Comparison of ENCODE assay signal across 30 cellular contexts in the genomic region with DNA sequence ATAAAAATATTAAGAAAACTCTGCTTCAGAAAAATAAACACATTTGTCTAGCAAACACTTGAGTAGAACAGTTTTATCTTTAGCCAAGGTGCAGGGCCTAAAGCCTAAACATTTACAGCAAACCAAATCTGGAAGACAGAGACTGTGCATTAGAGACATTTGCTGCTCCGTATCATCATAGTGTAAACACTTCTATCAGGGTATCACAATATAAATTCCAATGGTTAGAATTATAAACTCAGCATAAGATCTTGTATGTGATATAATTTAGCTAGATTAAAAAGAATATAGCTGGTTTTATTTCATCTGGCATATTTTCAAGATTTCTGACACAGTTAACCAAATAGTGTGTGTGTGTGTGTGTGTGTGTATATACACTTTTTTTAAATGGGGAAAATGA.
"Had no signal": no experiment of that assay in that cellular context is flagged by ENCODE, and none has a peak within 500 bp of the region (broad histone marks: within the 10 kb centered on the region; RNA-seq: fewer than 3 reads in every experiment).

No MANE protein-coding gene starts in this region.

- DNase-seq: activated CD4-positive, alpha-beta memory T cell treated with anti-CD3 and anti-CD28 coated beads, Interleukin-2, amount 10 ng/mL, durations not matched to agents 7 days and 5 days; activated CD4-positive, alpha-beta T cell treated with anti-CD3 and anti-CD28 coated beads for 1 hour; activated CD4-positive, alpha-beta T cell treated with anti-CD3 and anti-CD28 coated beads for 36 hours; activated CD4-positive, alpha-beta T cell treated with anti-CD3 and anti-CD28 coated beads for 48 hours; activated CD4-positive, alpha-beta T cell treated with anti-CD3 and anti-CD28 coated beads, Interleukin-2, amount 10 ng/mL, durations not matched to agents 7 days and 5 days; activated CD4-positive, alpha-beta T cell treated with anti-CD3 and anti-CD28 coated beads, Interleukin-2, amount 50 U/mL, for 48 hours; activated CD4-positive, CD25-positive, alpha-beta regulatory T cell; activated CD8-positive, alpha-beta memory T cell treated with anti-CD3 and anti-CD28 coated beads for 24 hours; activated CD8-positive, alpha-beta memory T cell treated with anti-CD3 and anti-CD28 coated beads, Interleukin-2, amount 10 ng/mL, durations not matched to agents 7 days and 5 days; activated CD8-positive, alpha-beta memory T cell treated with anti-CD3 and anti-CD28 coated beads, Interleukin-2, amount 50 U/mL, for 48 hours; activated CD8-positive, alpha-beta T cell treated with anti-CD3 and anti-CD28 coated beads, Interleukin-2, amount 10 ng/mL, durations not matched to agents 7 days and 5 days; activated effector memory CD4-positive, alpha-beta T cell treated with Interleukin-2 at 50 U/mL for 16 hours; activated gamma-delta T cell; activated naive CD4-positive, alpha-beta T cell treated with anti-CD3 and anti-CD28 coated beads, Interleukin-2, amount 10 ng/mL, durations not matched to agents 7 days and 5 days; activated naive CD4-positive, alpha-beta T cell treated with Interleukin-2 at 50 U/mL for 16 hours; activated naive CD8-positive, alpha-beta T cell treated with anti-CD3 and anti-CD28 coated beads, Interleukin-2, amount 10 ng/mL, durations not matched to agents 7 days and 5 days; activated naive CD8-positive, alpha-beta T cell treated with anti-CD3 and anti-CD28 coated beads, Interleukin-2, amount 50 U/mL, for 24 hours; activated T-cell treated with anti-CD3 and anti-CD28 coated beads, Interleukin-2, amount 50 U/mL, for 24 hours; activated T-cell treated with anti-CD3 and anti-CD28 coated beads, Interleukin-2, amount 50 U/mL, for 48 hours; amygdala; anterior cingulate cortex; caudate nucleus; cerebellar nuclear complex; T-helper 2 cell; T-helper 9 cell; WERI-Rb-1 had no signal

- ATAC-seq: activated CD4-positive, alpha-beta T cell treated with anti-CD3 and anti-CD28 coated beads for 36 hours; activated CD4-positive, CD25-positive, alpha-beta regulatory T cell treated with anti-CD3 and anti-CD28 coated beads, Interleukin-2, amount 50 U/mL, for 24 hours; activated CD8-positive, alpha-beta memory T cell treated with anti-CD3 and anti-CD28 coated beads, Interleukin-2, amount 10 ng/mL, durations not matched to agents 7 days and 5 days; activated CD8-positive, alpha-beta T cell treated with anti-CD3 and anti-CD28 coated beads, Interleukin-2, amount 10 ng/mL, durations not matched to agents 7 days and 5 days; activated naive CD8-positive, alpha-beta T cell treated with anti-CD3 and anti-CD28 coated beads, Interleukin-2, amount 50 U/mL, for 24 hours; WTC11 had no signal

- H3K27ac ChIP-seq: ascending aorta, cardiac muscle cell, WERI-Rb-1 had no signal

- H3K4me3 ChIP-seq: ascending aorta, cardiac muscle cell had no signal
